ENCODE assay signal across 34 cellular contexts in genomic region chr15:97836003-97836402, GRCh38.
"Had no signal": no experiment of that assay in that cellular context is flagged by ENCODE, and none has a peak within 500 bp of the region (broad histone marks: within the 10 kb centered on the region; RNA-seq: fewer than 3 reads in every experiment).

No MANE protein-coding gene starts in this region.

- H3K27ac ChIP-seq: adrenal gland, body of pancreas, brain microvascular endothelial cell, breast epithelium, VCaP had no signal

- H3K4me1 ChIP-seq: adrenal gland, body of pancreas, breast epithelium had no signal

- H3K9me3 ChIP-seq: adrenal gland had no signal

- H3K36me3 ChIP-seq: adrenal gland, brain microvascular endothelial cell, breast epithelium had no signal

- FAIRE-seq: astrocyte, TTC549 had no signal

- H3K4me3 ChIP-seq: adrenal gland, body of pancreas, breast epithelium had no signal

- ATAC-seq: activated CD8-positive, alpha-beta T cell treated with anti-CD3 and anti-CD28 coated beads for 36 hours; activated naive CD4-positive, alpha-beta T cell treated with anti-CD3 and anti-CD28 coated beads, Interleukin-2, amount 50 U/mL, for 72 hours; activated T-cell treated with anti-CD3 and anti-CD28 coated beads, Interleukin-2, amount 50 U/mL, for 4 hours; activated T-cell treated with anti-CD3 and anti-CD28 coated beads, Interleukin-2, amount 50 U/mL, for 72 hours; activated T-helper 17 cell treated with anti-CD3 and anti-CD28 coated beads, Interleukin-2, amount 50 U/mL, for 72 hours; body of pancreas had no signal

- DNase-seq: activated B cell treated with CpG ODN at 0.5 μM for 24 hours; activated CD4-positive, alpha-beta memory T cell treated with anti-CD3 and anti-CD28 coated beads for 36 hours; activated CD4-positive, alpha-beta T cell treated with anti-CD3 and anti-CD28 coated beads for 4 hours; activated CD4-positive, alpha-beta T cell treated with anti-CD3 and anti-CD28 coated beads, Interleukin-2, amount 10 ng/mL, durations not matched to agents 24 days and 14 days; activated CD4-positive, alpha-beta T cell treated with anti-CD3 and anti-CD28 coated beads, Interleukin-2, amount 50 U/mL, for 1 hour; activated CD4-positive, alpha-beta T cell treated with anti-CD3 and anti-CD28 coated beads, Interleukin-2, amount 50 U/mL, for 4 hours; activated CD4-positive, CD25-positive, alpha-beta regulatory T cell treated with anti-CD3 and anti-CD28 coated beads, Interleukin-2, amount 50 U/mL, for 72 hours; activated CD8-positive, alpha-beta memory T cell treated with anti-CD3 and anti-CD28 coated beads, Interleukin-2, amount 50 U/mL, for 4 hours; activated CD8-positive, alpha-beta T cell treated with anti-CD3 and anti-CD28 coated beads for 36 hours; activated effector memory CD4-positive, alpha-beta T cell treated with anti-CD3 and anti-CD28 coated beads, Interleukin-2, amount 50 U/mL, for 16 hours; activated gamma-delta T cell treated with Interleukin-2 at 50 U/mL for 16 hours; activated naive CD4-positive, alpha-beta T cell; activated naive CD4-positive, alpha-beta T cell treated with anti-CD3 and anti-CD28 coated beads for 36 hours; activated naive CD4-positive, alpha-beta T cell treated with anti-CD3 and anti-CD28 coated beads, Interleukin-2, amount 50 U/mL, for 16 hours; activated naive CD8-positive, alpha-beta T cell treated with anti-CD3 and anti-CD28 coated beads for 36 hours; activated T-cell treated with anti-CD3 and anti-CD28 coated beads for 4 hours; activated T-cell treated with anti-CD3 and anti-CD28 coated beads, Interleukin-2, amount 50 U/mL, for 1 hour; activated T-cell treated with anti-CD3 and anti-CD28 coated beads, Interleukin-2, amount 50 U/mL, for 4 hours; activated T-cell treated with anti-CD3 and anti-CD28 coated beads, Interleukin-2, amount 50 U/mL, for 72 hours; adrenal gland; amniotic stem cell; aorta; body of pancreas; brain microvascular endothelial cell; central memory CD4-positive, alpha-beta T cell; T-helper 1 cell; T-helper 2 cell; T-helper 9 cell had no signal

- H3K27me3 ChIP-seq: adrenal gland, body of pancreas, brain microvascular endothelial cell, breast epithelium had no signal
